Comparison of ENCODE assay signal across 16 cellular contexts in genomic region chr16:16147316-16147999, GRCh38.
A peak's percentile ranks its signal among the peaks of the same experiment; 100 is the strongest.
DNase-seq lines count a peak whose midpoint lies in the region; ATAC-seq and TF ChIP-seq lines count a peak whose summit lies in the region.
"Had no signal": no experiment of that assay in that cellular context is flagged by ENCODE, and none has a peak within 500 bp of the region (broad histone marks: within the 10 kb centered on the region; RNA-seq: fewer than 3 reads in every experiment).

No MANE protein-coding gene starts in this region.

- H2AFZ ChIP-seq in GM23338 = no peak overlapping the region

- peaks cover 24% of the 10 kb centered on the region for H3K27me3 Mint-ChIP-seq in GM23338 (ENCODE audit: insufficient read depth, low read depth, poor library complexity)
- H3K27me3 Mint-ChIP-seq: CD8-positive, alpha-beta memory T cell had no signal

- 56 to 71% methylated on average over 4 to 7 of the region's 17 CpGs for WGBS in gastroesophageal sphincter (ENCODE audit: low coverage in 1 of 2), 2 donors

- no peak for TF ChIP-seq EP300 in gastroesophageal sphincter (IDR thresholded peaks at IDR 0.05)

- H3K36me3 ChIP-seq in BLaER1 (peaks cover 38% of the 10 kb centered on the region), GM23338 (ENCODE audit: insufficient read depth) (peaks cover 2% of the 10 kb centered on the region; the same call in 1 of the 2 replicates), gastroesophageal sphincter (peaks cover 0 to 38% of the 10 kb centered on the region in 2 donors)
- H3K36me3 ChIP-seq: SJCRH30 had no signal

- H3K4me1 ChIP-seq in BLaER1 = peaks cover 72% of the 10 kb centered on the region
- peaks cover 6% of the 10 kb centered on the region; the same call in 1 of the 2 replicates for H3K4me1 ChIP-seq in GM23338 (ENCODE audit: insufficient read depth)
- peaks cover 6 to 70% (median 17%) of the 10 kb centered on the region in 3 donors for H3K4me1 ChIP-seq in gastroesophageal sphincter
- H3K4me1 ChIP-seq: SJCRH30 had no signal

- H3K27ac ChIP-seq in BLaER1 (peak overlapping the region; percentile 72), GM23338 (ENCODE audit: low read depth) (0 out of 2 replicates have a peak overlapping the region, but pooled peaks have one; percentile 39), gastroesophageal sphincter (peak overlapping the region in 3 of 4 donors; percentile 60 to 84 (median 82))
- H3K27ac ChIP-seq: SJCRH30 had no signal

- H3K4me3 Mint-ChIP-seq in GM23338 = no peak overlapping the region
- H3K4me3 Mint-ChIP-seq: CD8-positive, alpha-beta memory T cell had no signal

- H3K4me3 ChIP-seq in BLaER1 (no peak overlapping the region), GM23338 (no peak overlapping the region), gastroesophageal sphincter (no peak overlapping the region), foreskin fibroblast (ENCODE audit: low read depth in 1 of 2, low read length in 2 of 2) (no peak overlapping the region)
- H3K4me3 ChIP-seq: SJCRH30 had no signal

- peaks cover 26% of the 10 kb centered on the region for H4K20me1 ChIP-seq in BLaER1
- 0 out of 2 replicates have a peak, but pooled peaks cover 3% of the 10 kb centered on the region for H4K20me1 ChIP-seq in GM23338 (replicated peaks; ENCODE audit: insufficient read depth)

- H3K36me3 Mint-ChIP-seq in GM23338 (ENCODE audit: low read depth) = peaks cover 13% of the 10 kb centered on the region

- ATAC-seq in GM23338 (no peak), gastroesophageal sphincter (no peak), HG03571 (IDR thresholded peaks at IDR 0.05; ENCODE audit: unreplicated experiment) (no peak)

- intact Hi-C loops in posterior vena cava (cut with DNase I) = loop anchor here in 1 of 2 donors (2.0 kb wide), 1 partner anchor 61 kb away; no protein-coding TSS in a partner anchor

- H3F3A ChIP-seq in GM23338 (replicated peaks; ENCODE audit: low read depth) = 0 out of 2 replicates have a peak, but pooled peaks cover 1% of the 10 kb centered on the region

- no peak overlapping the region for H3K27ac Mint-ChIP-seq in GM23338
- H3K27ac Mint-ChIP-seq: CD8-positive, alpha-beta memory T cell had no signal

- peaks cover 9% of the 10 kb centered on the region for H3K4me1 Mint-ChIP-seq in GM23338

- no peaks in the 10 kb centered on the region for H3K9me3 Mint-ChIP-seq in GM23338
- H3K9me3 Mint-ChIP-seq: CD8-positive, alpha-beta memory T cell had no signal

- TF ChIP-seq CTCF in GM23338 (conservative IDR thresholded peaks at IDR 0.05; ENCODE audit: low read depth in 2 of 2) (no peak), gastroesophageal sphincter (IDR thresholded peaks at IDR 0.05) (no peak), foreskin fibroblast (IDR thresholded peaks at IDR 0.05; ENCODE audit: low read depth, low read length) (no peak)

- no peaks in the 10 kb centered on the region for H3K79me2 ChIP-seq in GM23338 (replicated peaks; ENCODE audit: insufficient read depth)

- H3K9ac ChIP-seq in BLaER1 = peak overlapping the region; percentile 39

- DNase-seq in GM23338 (ENCODE audit: low spot score) (no peak), posterior vena cava (ENCODE audit: low spot score) (peak; percentile 42), NCI-H187 (lab: John Stamatoyannopoulos, UW) (no peak), foreskin fibroblast (no peak)
- DNase-seq: C1 segment of cervical spinal cord; CD8-positive, alpha-beta memory T cell; DMS79; GOT3; NCI-H1417 treated with DMSO at 0.1 percent for 48 hours; NCI-H1930; NCI-H226; NCI-H524; SJCRH30 had no signal

- TF ChIP-seq POLR2A in gastroesophageal sphincter (IDR thresholded peaks at IDR 0.05) = no peak

- H3K27me3 ChIP-seq in BLaER1 (no peaks in the 10 kb centered on the region), GM23338 (ENCODE audit: insufficient read depth) (no peaks in the 10 kb centered on the region), gastroesophageal sphincter (no peaks in the 10 kb centered on the region)
- H3K27me3 ChIP-seq: SJCRH30 had no signal

- no peaks in the 10 kb centered on the region for H3K9me3 ChIP-seq in BLaER1
- H3K9me3 ChIP-seq in gastroesophageal sphincter = no peaks in the 10 kb centered on the region
- H3K9me3 ChIP-seq: SJCRH30 had no signal

- H3K9me2 ChIP-seq in GM23338 (ENCODE audit: insufficient read depth) = no peaks in the 10 kb centered on the region

- peak overlapping the region; percentile 83 for H3K4me2 ChIP-seq in BLaER1
- H3K4me2 ChIP-seq in GM23338 = no peak overlapping the region

TF ChIP-seq in GM23338, 12 proteins besides CTCF, POLR2A, EP300 and RAD21:
- TF ChIP-seq NANOG (IDR thresholded peaks at IDR 0.05; ENCODE audit: borderline replicate concordance) = no peak
